11 cellular contexts compared by ENCODE assay signal in genomic region chr6:156783958-156784357, GRCh38. TPM values are rescaled to one million over a fixed set of nuclear protein-coding genes. Genes with fewer than 3 reads are reported as not detected.
DNase-seq lines count a peak whose midpoint lies in the region; ATAC-seq and TF ChIP-seq lines count a peak whose summit lies in the region.
"Had no signal": no experiment of that assay in that cellular context is flagged by ENCODE, and none has a peak within 500 bp of the region (broad histone marks: within the 10 kb centered on the region; RNA-seq: fewer than 3 reads in every experiment).

No MANE protein-coding gene starts in this region.

- TF ChIP-seq EP300 in esophagus muscularis mucosa (IDR thresholded peaks at IDR 0.05) (no peak), sigmoid colon (IDR thresholded peaks at IDR 0.05) (no peak)

- DNase-seq in DND-41 (no peak), Karpas-422 (no peak), esophagus muscularis mucosa (ENCODE audit: extremely low spot score) (no peak), sigmoid colon (no peak), hippocampal formation (lab: John Stamatoyannopoulos, UW) (no peak), HCEC 1CT (no peak)
- DNase-seq in activated effector memory CD4-positive, alpha-beta T cell treated with anti-CD3 and anti-CD28 coated beads, Interleukin-2, amount 50 U/mL, for 16 hours, result no peak
- DNase-seq: DMS153, erythroblast, SIG-M5 had no signal

- H2AFZ ChIP-seq in DND-41 (ENCODE audit: low read depth, low read length) (no peak overlapping the region), Karpas-422 (ENCODE audit: low read length) (no peak overlapping the region)

- H3K9me3 ChIP-seq in DND-41 (ENCODE audit: insufficient read depth, low read length, severe bottlenecking), result no peaks in the 10 kb centered on the region
- no peaks in the 10 kb centered on the region for H3K9me3 ChIP-seq in Karpas-422 (ENCODE audit: low read length)
- no peaks in the 10 kb centered on the region for H3K9me3 ChIP-seq in esophagus muscularis mucosa
- H3K9me3 ChIP-seq in sigmoid colon, result no peaks in the 10 kb centered on the region

- H3K4me3 ChIP-seq in DND-41 (ENCODE audit: low read depth in 1 of 2, low read length in 2 of 2) (no peak overlapping the region), Karpas-422 (ENCODE audit: low read length) (peak overlapping the region; percentile 72), esophagus muscularis mucosa (peak overlapping the region in 3 of 4 donors; percentile 10 to 96 (median 93)), sigmoid colon (peak overlapping the region in 1 of 4 donors; percentile 92)

- H3K79me2 ChIP-seq in DND-41 (ENCODE audit: insufficient read depth, low read length) (peaks cover 100% of the 10 kb centered on the region), Karpas-422 (ENCODE audit: low read length) (peaks cover 94% of the 10 kb centered on the region)

- intact Hi-C loops in esophagus muscularis mucosa (cut with DNase I), result loop anchor here (10.0 kb wide), 1 partner anchor 171 kb away; no protein-coding TSS in a partner anchor
- intact Hi-C loops in sigmoid colon (cut with DNase I), result loop anchor here (5.0 kb wide), 1 partner anchor 43 kb away; no protein-coding TSS in a partner anchor

- H3K4me1 ChIP-seq in DND-41 (ENCODE audit: insufficient read depth, low read length) (peaks cover 53% of the 10 kb centered on the region), Karpas-422 (ENCODE audit: low read length) (peaks cover 85% of the 10 kb centered on the region), esophagus muscularis mucosa (peaks cover 62 to 83% (median 78%) of the 10 kb centered on the region in 4 donors), sigmoid colon (peaks cover 0 to 82% (median 67%) of the 10 kb centered on the region in 4 donors)

- H4K20me1 ChIP-seq in DND-41 (ENCODE audit: insufficient read depth, low read length), result peaks cover 87% of the 10 kb centered on the region
- peaks cover 37% of the 10 kb centered on the region for H4K20me1 ChIP-seq in Karpas-422 (ENCODE audit: insufficient read depth, low read depth, low read length)

- WGBS in esophagus muscularis mucosa, result 47% methylated on average over 6 of the region's 6 CpGs
- 74 to 88% methylated on average over 6 of the region's 6 CpGs for WGBS in sigmoid colon, 2 donors

- TF ChIP-seq CTCF in DND-41 (IDR thresholded peaks at IDR 0.05; ENCODE audit: borderline replicate concordance, extremely low read depth, low read length, poor library complexity, severe bottlenecking) (no peak), esophagus muscularis mucosa (IDR thresholded peaks at IDR 0.05) (no peak), sigmoid colon (IDR thresholded peaks at IDR 0.05) (no peak)

- TF ChIP-seq POLR2A in esophagus muscularis mucosa (IDR thresholded peaks at IDR 0.05; ENCODE audit: low read depth), result no peak
- TF ChIP-seq POLR2A in sigmoid colon (IDR thresholded peaks at IDR 0.05), result no peak

- H3K27ac ChIP-seq in DND-41 (ENCODE audit: low read length), result no peak overlapping the region
- peak overlapping the region; percentile 86 for H3K27ac ChIP-seq in Karpas-422 (ENCODE audit: low read length)
- peak overlapping the region; percentile 22 to 99 (median 98) for H3K27ac ChIP-seq in esophagus muscularis mucosa (replicated peaks in 1 of 4)
- H3K27ac ChIP-seq in sigmoid colon, result peak overlapping the region; percentile 97 to 99 (median 98)

- H3K9ac ChIP-seq in DND-41 (ENCODE audit: low read depth, low read length) (no peak overlapping the region), Karpas-422 (ENCODE audit: low read length) (peak overlapping the region; percentile 94)

- no peak for ATAC-seq in DND-41 (ENCODE audit: insufficient read depth, low read depth)
- ATAC-seq in HG02840 (IDR thresholded peaks at IDR 0.05; ENCODE audit: low FRiP score, unreplicated experiment), result no peak

- peaks cover 35% of the 10 kb centered on the region for H3K36me3 ChIP-seq in DND-41 (ENCODE audit: insufficient read depth, low read length)
- H3K36me3 ChIP-seq in Karpas-422 (ENCODE audit: insufficient read depth, low read length), result peaks cover 5% of the 10 kb centered on the region; the same call in 1 of the 2 replicates
- H3K36me3 ChIP-seq in esophagus muscularis mucosa, result no peaks in the 10 kb centered on the region
- no peaks in the 10 kb centered on the region for H3K36me3 ChIP-seq in sigmoid colon

- H3K4me2 ChIP-seq in DND-41 (ENCODE audit: insufficient read depth, low read length) (peak overlapping the region; percentile 74), Karpas-422 (ENCODE audit: low read depth, low read length, poor library complexity, severe bottlenecking) (peak overlapping the region; percentile 98)

- H3K27me3 ChIP-seq in DND-41 (ENCODE audit: insufficient read depth, low read length, poor library complexity), result no peaks in the 10 kb centered on the region
- no peaks in the 10 kb centered on the region for H3K27me3 ChIP-seq in Karpas-422 (ENCODE audit: low read length)
- no peaks in the 10 kb centered on the region for H3K27me3 ChIP-seq in esophagus muscularis mucosa
- no peaks in the 10 kb centered on the region for H3K27me3 ChIP-seq in sigmoid colon

- no peaks in the 10 kb centered on the region for H3K9me2 ChIP-seq in Karpas-422 (replicated peaks; ENCODE audit: insufficient read depth, low read length)

RNA-seq across cellular contexts. Expression of gene ARID1B, which starts 6.8 kb away (rescaled TPM):
- total RNA-seq in Karpas-422 (2014; rRNA removed; shearing (Covaris generic); ENCODE audit: low replicate concordance), result 104 and 174 TPM in 2 replicates
- total RNA-seq in esophagus muscularis mucosa, result 10 to 100 TPM; 55.0 to 87.2 (median 72.7) TPM
- 100 to 1,000 TPM in 1 of 4 donors, 10 to 100 TPM in 3; 69.6 to 115 (median 78.8) TPM for total RNA-seq in sigmoid colon
- 10 to 100 TPM in 1 of 3 donors, 1 to 10 TPM in 2; 8.4 to 30.4 (median 8.6) TPM for polyA plus RNA-seq in sigmoid colon

Comparison
In these comparisons a context has a peak if more than half of its experiments do, and no peak if none do; other contexts are left out.
1. H3K4me3 ChIP-seq: peak in Karpas-422 (single experiment) and esophagus muscularis mucosa (3 of 4); none in DND-41 (0 of 2).